In the genomic region with DNA sequence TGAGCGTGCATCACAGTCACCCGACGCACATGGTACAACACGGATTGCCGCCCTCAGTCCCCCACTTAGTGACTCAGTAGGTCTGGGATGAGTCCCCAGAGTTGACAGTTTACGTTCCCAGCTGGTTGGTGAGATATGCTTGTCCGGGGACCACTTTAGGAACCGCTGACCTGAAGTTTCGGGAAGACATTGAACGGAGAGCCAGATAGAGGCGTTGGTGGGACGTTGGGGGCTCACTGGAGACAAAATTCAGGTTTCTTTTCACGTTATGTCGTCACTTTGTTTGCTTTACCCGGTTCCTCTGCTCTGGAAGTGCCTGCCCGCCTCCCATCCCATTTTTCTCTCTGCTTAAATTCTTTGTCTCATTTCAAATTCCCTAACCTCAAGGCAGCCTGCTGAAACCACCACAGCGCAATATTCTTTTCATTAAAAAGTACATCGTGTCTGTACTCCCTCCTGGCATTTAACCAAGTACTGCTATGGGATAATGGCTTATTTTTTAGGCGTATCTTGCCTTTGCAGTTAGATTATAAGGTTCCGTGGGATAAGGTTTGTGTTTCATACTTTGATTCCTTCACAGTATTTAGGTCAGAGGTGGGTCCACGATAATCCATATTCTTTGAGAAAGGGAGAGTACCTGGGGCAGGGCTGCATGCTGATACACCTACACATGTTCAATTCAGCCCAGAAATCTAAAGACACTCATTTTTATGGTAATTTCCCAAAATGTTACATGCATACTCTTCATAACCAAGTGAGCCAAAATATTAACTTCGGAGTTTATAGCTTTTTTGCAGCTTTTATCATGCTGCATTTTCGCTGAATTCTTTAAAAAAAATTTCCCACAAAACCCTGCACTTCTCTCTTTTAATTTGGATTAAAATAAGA, we compare ENCODE assay signal across 2 cellular contexts.
A peak's percentile ranks its signal among the peaks of the same experiment; 100 is the strongest.
TF ChIP-seq lines count a peak whose summit lies in the region.

No MANE protein-coding gene starts in this region.

TF ChIP-seq in HCT116, 20 proteins besides CTCF, POLR2A, EP300 and RAD21:
- TF ChIP-seq ELF1 (IDR thresholded peaks at IDR 0.05; ENCODE audit: borderline replicate concordance, low read depth), result no peak
- no peak for TF ChIP-seq TCF7L2 (IDR thresholded peaks at IDR 0.05; ENCODE audit: borderline replicate concordance, extremely low read depth, insufficient read depth, insufficient read length)
- TF ChIP-seq MAX (IDR thresholded peaks at IDR 0.05), result no peak
- TF ChIP-seq FOSL1 (IDR thresholded peaks at IDR 0.05; ENCODE audit: low read depth), result no peak
- no peak for TF ChIP-seq POLR2AphosphoS5 (IDR thresholded peaks at IDR 0.05; ENCODE audit: low read depth, low read length)
- no peak for TF ChIP-seq ZFX (IDR thresholded peaks at IDR 0.05)
- no peak for TF ChIP-seq CBX3 (IDR thresholded peaks at IDR 0.05; ENCODE audit: low read depth)
- no peak for TF ChIP-seq ZNF274 (IDR thresholded peaks at IDR 0.05; ENCODE audit: low read depth, low read length)
- no peak for TF ChIP-seq SRF (IDR thresholded peaks at IDR 0.05; ENCODE audit: low read depth)
- TF ChIP-seq CEBPB (IDR thresholded peaks at IDR 0.05; ENCODE audit: low read depth), result no peak
- TF ChIP-seq SP1 (IDR thresholded peaks at IDR 0.05; ENCODE audit: low read depth), result no peak
- TF ChIP-seq ZBTB33 (IDR thresholded peaks at IDR 0.05; ENCODE audit: extremely low read depth, insufficient replicate concordance, low read length), result no peak
- TF ChIP-seq JUND (IDR thresholded peaks at IDR 0.05), result no peak
- no peak for TF ChIP-seq YY1 (IDR thresholded peaks at IDR 0.05; ENCODE audit: extremely low read depth, insufficient replicate concordance, low read depth, low read length)
- TF ChIP-seq EGR1 (IDR thresholded peaks at IDR 0.05; ENCODE audit: low read depth), result no peak
- TF ChIP-seq EZH2phosphoT487 (IDR thresholded peaks at IDR 0.05; ENCODE audit: borderline replicate concordance), result no peak
- TF ChIP-seq EZH2 (IDR thresholded peaks at IDR 0.05), result no peak
- TF ChIP-seq, protein P1, sequence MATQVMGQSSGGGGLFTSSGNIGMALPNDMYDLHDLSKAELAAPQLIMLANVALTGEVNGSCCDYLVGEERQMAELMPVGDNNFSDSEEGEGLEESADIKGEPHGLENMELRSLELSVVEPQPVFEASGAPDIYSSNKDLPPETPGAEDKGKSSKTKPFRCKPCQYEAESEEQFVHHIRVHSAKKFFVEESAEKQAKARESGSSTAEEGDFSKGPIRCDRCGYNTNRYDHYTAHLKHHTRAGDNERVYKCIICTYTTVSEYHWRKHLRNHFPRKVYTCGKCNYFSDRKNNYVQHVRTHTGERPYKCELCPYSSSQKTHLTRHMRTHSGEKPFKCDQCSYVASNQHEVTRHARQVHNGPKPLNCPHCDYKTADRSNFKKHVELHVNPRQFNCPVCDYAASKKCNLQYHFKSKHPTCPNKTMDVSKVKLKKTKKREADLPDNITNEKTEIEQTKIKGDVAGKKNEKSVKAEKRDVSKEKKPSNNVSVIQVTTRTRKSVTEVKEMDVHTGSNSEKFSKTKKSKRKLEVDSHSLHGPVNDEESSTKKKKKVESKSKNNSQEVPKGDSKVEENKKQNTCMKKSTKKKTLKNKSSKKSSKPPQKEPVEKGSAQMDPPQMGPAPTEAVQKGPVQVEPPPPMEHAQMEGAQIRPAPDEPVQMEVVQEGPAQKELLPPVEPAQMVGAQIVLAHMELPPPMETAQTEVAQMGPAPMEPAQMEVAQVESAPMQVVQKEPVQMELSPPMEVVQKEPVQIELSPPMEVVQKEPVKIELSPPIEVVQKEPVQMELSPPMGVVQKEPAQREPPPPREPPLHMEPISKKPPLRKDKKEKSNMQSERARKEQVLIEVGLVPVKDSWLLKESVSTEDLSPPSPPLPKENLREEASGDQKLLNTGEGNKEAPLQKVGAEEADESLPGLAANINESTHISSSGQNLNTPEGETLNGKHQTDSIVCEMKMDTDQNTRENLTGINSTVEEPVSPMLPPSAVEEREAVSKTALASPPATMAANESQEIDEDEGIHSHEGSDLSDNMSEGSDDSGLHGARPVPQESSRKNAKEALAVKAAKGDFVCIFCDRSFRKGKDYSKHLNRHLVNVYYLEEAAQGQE (IDR thresholded peaks at IDR 0.05; ENCODE audit: low read depth), result no peak
- no peak for TF ChIP-seq SIN3A (IDR thresholded peaks at IDR 0.05; ENCODE audit: low read depth)

TF ChIP-seq in HepG2, 621 proteins besides CTCF, POLR2A, EP300 and RAD21 (continues in another document):
- TF ChIP-seq, protein P2, sequence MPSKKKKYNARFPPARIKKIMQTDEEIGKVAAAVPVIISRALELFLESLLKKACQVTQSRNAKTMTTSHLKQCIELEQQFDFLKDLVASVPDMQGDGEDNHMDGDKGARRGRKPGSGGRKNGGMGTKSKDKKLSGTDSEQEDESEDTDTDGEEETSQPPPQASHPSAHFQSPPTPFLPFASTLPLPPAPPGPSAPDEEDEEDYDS (CRISPR knock-in tag; IDR thresholded peaks at IDR 0.05), result no peak
- no peak for TF ChIP-seq THAP7 (CRISPR knock-in tag; IDR thresholded peaks at IDR 0.05)
- TF ChIP-seq AKAP8 (CRISPR knock-in tag; IDR thresholded peaks at IDR 0.05), result no peak
- TF ChIP-seq IKZF4 (CRISPR knock-in tag; IDR thresholded peaks at IDR 0.05; ENCODE audit: borderline replicate concordance, low read depth, not compliant biosample characterization), result no peak
- TF ChIP-seq RARA (CRISPR knock-in tag; IDR thresholded peaks at IDR 0.05), result no peak
- no peak for TF ChIP-seq LRRFIP1 (CRISPR knock-in tag; conservative IDR thresholded peaks at IDR 0.05)
- TF ChIP-seq TRAFD1 (CRISPR knock-in tag; IDR thresholded peaks at IDR 0.05; ENCODE audit: borderline replicate concordance), result no peak
- no peak for TF ChIP-seq ZNF674 (CRISPR knock-in tag; IDR thresholded peaks at IDR 0.05; ENCODE audit: low read depth)
- TF ChIP-seq, protein P3, sequence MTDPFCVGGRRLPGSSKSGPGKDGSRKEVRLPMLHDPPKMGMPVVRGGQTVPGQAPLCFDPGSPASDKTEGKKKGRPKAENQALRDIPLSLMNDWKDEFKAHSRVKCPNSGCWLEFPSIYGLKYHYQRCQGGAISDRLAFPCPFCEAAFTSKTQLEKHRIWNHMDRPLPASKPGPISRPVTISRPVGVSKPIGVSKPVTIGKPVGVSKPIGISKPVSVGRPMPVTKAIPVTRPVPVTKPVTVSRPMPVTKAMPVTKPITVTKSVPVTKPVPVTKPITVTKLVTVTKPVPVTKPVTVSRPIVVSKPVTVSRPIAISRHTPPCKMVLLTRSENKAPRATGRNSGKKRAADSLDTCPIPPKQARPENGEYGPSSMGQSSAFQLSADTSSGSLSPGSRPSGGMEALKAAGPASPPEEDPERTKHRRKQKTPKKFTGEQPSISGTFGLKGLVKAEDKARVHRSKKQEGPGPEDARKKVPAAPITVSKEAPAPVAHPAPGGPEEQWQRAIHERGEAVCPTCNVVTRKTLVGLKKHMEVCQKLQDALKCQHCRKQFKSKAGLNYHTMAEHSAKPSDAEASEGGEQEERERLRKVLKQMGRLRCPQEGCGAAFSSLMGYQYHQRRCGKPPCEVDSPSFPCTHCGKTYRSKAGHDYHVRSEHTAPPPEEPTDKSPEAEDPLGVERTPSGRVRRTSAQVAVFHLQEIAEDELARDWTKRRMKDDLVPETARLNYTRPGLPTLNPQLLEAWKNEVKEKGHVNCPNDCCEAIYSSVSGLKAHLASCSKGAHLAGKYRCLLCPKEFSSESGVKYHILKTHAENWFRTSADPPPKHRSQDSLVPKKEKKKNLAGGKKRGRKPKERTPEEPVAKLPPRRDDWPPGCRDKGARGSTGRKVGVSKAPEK (CRISPR knock-in tag; IDR thresholded peaks at IDR 0.05; ENCODE audit: borderline replicate concordance), result no peak
- TF ChIP-seq PHF20 (CRISPR knock-in tag; IDR thresholded peaks at IDR 0.05), result 0 out of 2 replicates have a peak, but pooled peaks have one; percentile 7
- TF ChIP-seq, protein P4, sequence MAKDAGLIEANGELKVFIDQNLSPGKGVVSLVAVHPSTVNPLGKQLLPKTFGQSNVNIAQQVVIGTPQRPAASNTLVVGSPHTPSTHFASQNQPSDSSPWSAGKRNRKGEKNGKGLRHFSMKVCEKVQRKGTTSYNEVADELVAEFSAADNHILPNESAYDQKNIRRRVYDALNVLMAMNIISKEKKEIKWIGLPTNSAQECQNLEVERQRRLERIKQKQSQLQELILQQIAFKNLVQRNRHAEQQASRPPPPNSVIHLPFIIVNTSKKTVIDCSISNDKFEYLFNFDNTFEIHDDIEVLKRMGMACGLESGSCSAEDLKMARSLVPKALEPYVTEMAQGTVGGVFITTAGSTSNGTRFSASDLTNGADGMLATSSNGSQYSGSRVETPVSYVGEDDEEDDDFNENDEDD (CRISPR knock-in tag; IDR thresholded peaks at IDR 0.05; ENCODE audit: borderline replicate concordance), result peak; percentile 40; the same call in 1 of the 2 replicates
- TF ChIP-seq MYPOP (CRISPR knock-in tag; IDR thresholded peaks at IDR 0.05), result no peak; the same call in 1 of the 2 replicates
- no peak for TF ChIP-seq PRDM10 (CRISPR knock-in tag; IDR thresholded peaks at IDR 0.05; ENCODE audit: low read depth)
- TF ChIP-seq GPN1 (CRISPR knock-in tag; IDR thresholded peaks at IDR 0.05; ENCODE audit: borderline replicate concordance), result no peak
- 0 out of 2 replicates have a peak, but pooled peaks have one; percentile 2 for TF ChIP-seq ZNF329 (CRISPR knock-in tag; IDR thresholded peaks at IDR 0.05; ENCODE audit: low read depth)
- no peak for TF ChIP-seq MZF1 (CRISPR knock-in tag; IDR thresholded peaks at IDR 0.05; ENCODE audit: borderline replicate concordance)
- no peak for TF ChIP-seq NR2C2 (CRISPR knock-in tag; IDR thresholded peaks at IDR 0.05; ENCODE audit: borderline replicate concordance)
- no peak for TF ChIP-seq ETV5 (CRISPR knock-in tag; IDR thresholded peaks at IDR 0.05; ENCODE audit: borderline replicate concordance)
- TF ChIP-seq ZNF776 (CRISPR knock-in tag; IDR thresholded peaks at IDR 0.05), result no peak
- no peak for TF ChIP-seq SETDB1 (CRISPR knock-in tag; IDR thresholded peaks at IDR 0.05; ENCODE audit: borderline replicate concordance)
- TF ChIP-seq MED8 (CRISPR knock-in tag; IDR thresholded peaks at IDR 0.05; ENCODE audit: insufficient replicate concordance), result no peak
- TF ChIP-seq, protein P5, sequence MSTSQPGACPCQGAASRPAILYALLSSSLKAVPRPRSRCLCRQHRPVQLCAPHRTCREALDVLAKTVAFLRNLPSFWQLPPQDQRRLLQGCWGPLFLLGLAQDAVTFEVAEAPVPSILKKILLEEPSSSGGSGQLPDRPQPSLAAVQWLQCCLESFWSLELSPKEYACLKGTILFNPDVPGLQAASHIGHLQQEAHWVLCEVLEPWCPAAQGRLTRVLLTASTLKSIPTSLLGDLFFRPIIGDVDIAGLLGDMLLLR (CRISPR knock-in tag; IDR thresholded peaks at IDR 0.05), result 0 out of 2 replicates have a peak, but pooled peaks have one; percentile 1
